In the genomic region with DNA sequence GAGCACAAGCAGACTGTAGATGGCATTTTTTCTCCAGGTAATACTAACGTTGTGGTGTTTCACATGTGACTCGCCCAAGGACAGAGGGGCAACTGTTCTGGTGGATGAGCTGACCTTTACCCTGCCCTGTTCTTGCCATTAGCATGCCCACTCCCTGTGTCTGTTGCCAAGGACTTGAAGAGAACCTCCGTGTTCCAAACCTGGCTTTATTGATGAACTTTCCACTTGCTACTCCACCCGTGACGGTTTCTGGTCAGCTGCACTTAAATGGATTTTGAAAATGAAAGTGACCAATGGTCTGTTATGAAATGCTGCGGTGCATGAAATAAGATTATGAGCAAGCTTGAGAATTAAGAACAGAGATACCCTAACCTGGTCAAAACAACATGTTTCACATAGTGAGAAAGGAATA, we compare ENCODE assay signal across 10 cellular contexts. TPM values are rescaled to one million over a fixed set of nuclear protein-coding genes. Genes with fewer than 3 reads are reported as not detected.
A peak's percentile ranks its signal among the peaks of the same experiment; 100 is the strongest.
DNase-seq lines count a peak whose midpoint lies in the region; ATAC-seq and TF ChIP-seq lines count a peak whose summit lies in the region.
"Had no signal": no experiment of that assay in that cellular context is flagged by ENCODE, and none has a peak within 500 bp of the region (broad histone marks: within the 10 kb centered on the region; RNA-seq: fewer than 3 reads in every experiment).

No MANE protein-coding gene starts in this region.

- H3F3A ChIP-seq in OCI-LY1 (ENCODE audit: insufficient read depth, low read length), result no peaks in the 10 kb centered on the region

- H3K4me1 ChIP-seq in OCI-LY1 (ENCODE audit: insufficient read depth, low read length, severe bottlenecking) (peaks cover 49% of the 10 kb centered on the region), parathyroid adenoma (peaks cover 78% of the 10 kb centered on the region)

- POLR2A ChIA-PET in activated CD4-positive, alpha-beta T cell treated with anti-CD3 and anti-CD28 coated beads for 36 hours (lab: Charles Lee), result no interaction called here

- peaks cover 91% of the 10 kb centered on the region for H3K36me3 Mint-ChIP-seq in activated T-helper 17 cell treated with anti-CD3 and anti-CD28 coated beads, Interleukin-2, amount 50 U/mL, for 72 hours (ENCODE audit: low read depth)
- H3K36me3 Mint-ChIP-seq in activated naive CD8-positive, alpha-beta T cell treated with anti-CD3 and anti-CD28 coated beads, Interleukin-2, amount 50 U/mL, for 24 hours (ENCODE audit: low read depth), result peaks cover 34% of the 10 kb centered on the region
- peaks cover 25% of the 10 kb centered on the region for H3K36me3 Mint-ChIP-seq in activated CD4-positive, alpha-beta T cell treated with anti-CD3 and anti-CD28 coated beads for 36 hours (ENCODE audit: low read depth)

- intact Hi-C loops in activated CD4-positive, alpha-beta T cell treated with anti-CD3 and anti-CD28 coated beads for 36 hours (cut with DNase I, micrococcal nuclease), result no loop called here

- 0 out of 2 replicates have a peak overlapping the region, but pooled peaks have one; percentile 4 for H3K4me2 ChIP-seq in OCI-LY1 (ENCODE audit: low read length)
- H3K4me2 ChIP-seq in parathyroid adenoma (ENCODE audit: low read length), result peak overlapping the region; percentile 32

- H3K27me3 ChIP-seq in OCI-LY1 (ENCODE audit: insufficient read depth, low read length) (no peaks in the 10 kb centered on the region), parathyroid adenoma (ENCODE audit: control insufficient read depth, insufficient read depth, low read length) (no peaks in the 10 kb centered on the region)

- no peaks in the 10 kb centered on the region for H4K20me1 ChIP-seq in OCI-LY1 (ENCODE audit: insufficient read depth, low read length)

- H3K4me3 ChIP-seq in OCI-LY1 (ENCODE audit: low read depth, low read length, poor library complexity, severe bottlenecking) (no peak overlapping the region), parathyroid adenoma (ENCODE audit: low read depth, low read length) (no peak overlapping the region)

- no peak for TF ChIP-seq CTCF in OCI-LY1 (IDR thresholded peaks at IDR 0.05; ENCODE audit: low read length)
- no peak for TF ChIP-seq CTCF in parathyroid adenoma (IDR thresholded peaks at IDR 0.05)

- CTCF ChIA-PET in activated CD4-positive, alpha-beta T cell treated with anti-CD3 and anti-CD28 coated beads for 36 hours (lab: Charles Lee), result interaction anchor here (1.2 kb wide), 1 partner anchor 13 kb away, joined by 4 read pairs; no protein-coding TSS in a partner anchor

- DNase-seq in activated naive CD8-positive, alpha-beta T cell treated with anti-CD3 and anti-CD28 coated beads, Interleukin-2, amount 50 U/mL, for 24 hours, result no peak
- DNase-seq in NCI-H345 (lab: John Stamatoyannopoulos, UW), result no peak
- no peak for DNase-seq in activated CD4-positive, alpha-beta T cell treated with anti-CD3 and anti-CD28 coated beads for 36 hours
- DNase-seq: endodermal cell had no signal

- no peak overlapping the region for H3K27ac Mint-ChIP-seq in activated T-helper 17 cell treated with anti-CD3 and anti-CD28 coated beads, Interleukin-2, amount 50 U/mL, for 72 hours
- H3K27ac Mint-ChIP-seq in activated naive CD8-positive, alpha-beta T cell treated with anti-CD3 and anti-CD28 coated beads, Interleukin-2, amount 50 U/mL, for 24 hours, result no peak overlapping the region
- no peak overlapping the region for H3K27ac Mint-ChIP-seq in activated CD4-positive, alpha-beta T cell treated with anti-CD3 and anti-CD28 coated beads for 36 hours
- H3K27ac Mint-ChIP-seq: activated naive CD4-positive, alpha-beta T cell treated with anti-CD3 and anti-CD28 coated beads, Interleukin-2, amount 50 U/mL, for 24 hours; endodermal cell had no signal

- no peaks in the 10 kb centered on the region for H3K9me2 ChIP-seq in OCI-LY1 (ENCODE audit: low read depth, low read length)

- H3K79me2 ChIP-seq in OCI-LY1 (ENCODE audit: insufficient read depth, low read length) (no peaks in the 10 kb centered on the region), parathyroid adenoma (no peaks in the 10 kb centered on the region)

- peak; percentile 58 for ATAC-seq in GM18867 (IDR thresholded peaks at IDR 0.05; ENCODE audit: unreplicated experiment)
- peak; percentile 47 for ATAC-seq in HG02763 (IDR thresholded peaks at IDR 0.05; ENCODE audit: unreplicated experiment)
- ATAC-seq in activated T-helper 17 cell treated with anti-CD3 and anti-CD28 coated beads, Interleukin-2, amount 50 U/mL, for 72 hours (replicated peaks), result no peak
- ATAC-seq in activated naive CD8-positive, alpha-beta T cell treated with anti-CD3 and anti-CD28 coated beads, Interleukin-2, amount 50 U/mL, for 24 hours, result no peak
- no peak for ATAC-seq in activated CD4-positive, alpha-beta T cell treated with anti-CD3 and anti-CD28 coated beads for 36 hours

- H3K9me3 ChIP-seq in OCI-LY1 (ENCODE audit: low read length) (no peaks in the 10 kb centered on the region), parathyroid adenoma (ENCODE audit: control insufficient read depth, low read length) (no peaks in the 10 kb centered on the region)

- H3K4me3 Mint-ChIP-seq in activated T-helper 17 cell treated with anti-CD3 and anti-CD28 coated beads, Interleukin-2, amount 50 U/mL, for 72 hours, result no peak overlapping the region
- H3K4me3 Mint-ChIP-seq in activated naive CD8-positive, alpha-beta T cell treated with anti-CD3 and anti-CD28 coated beads, Interleukin-2, amount 50 U/mL, for 24 hours, result no peak overlapping the region
- no peak overlapping the region for H3K4me3 Mint-ChIP-seq in activated CD4-positive, alpha-beta T cell treated with anti-CD3 and anti-CD28 coated beads for 36 hours
- H3K4me3 Mint-ChIP-seq: activated naive CD4-positive, alpha-beta T cell treated with anti-CD3 and anti-CD28 coated beads, Interleukin-2, amount 50 U/mL, for 24 hours; endodermal cell had no signal

- peak overlapping the region; percentile 11 for H3K27ac ChIP-seq in OCI-LY1 (ENCODE audit: low read depth, low read length, poor library complexity, severe bottlenecking)
- H3K27ac ChIP-seq in parathyroid adenoma, result peak overlapping the region; percentile 84

- H2AFZ ChIP-seq in OCI-LY1 (ENCODE audit: low read length) (no peak overlapping the region), parathyroid adenoma (peak overlapping the region; percentile 6)

- H3K9ac ChIP-seq in OCI-LY1 (ENCODE audit: low read length), result no peak overlapping the region
- H3K9ac ChIP-seq in parathyroid adenoma, result no peak overlapping the region

- no peaks in the 10 kb centered on the region for H3K9me3 Mint-ChIP-seq in activated T-helper 17 cell treated with anti-CD3 and anti-CD28 coated beads, Interleukin-2, amount 50 U/mL, for 72 hours
- no peaks in the 10 kb centered on the region for H3K9me3 Mint-ChIP-seq in activated naive CD8-positive, alpha-beta T cell treated with anti-CD3 and anti-CD28 coated beads, Interleukin-2, amount 50 U/mL, for 24 hours
- no peaks in the 10 kb centered on the region for H3K9me3 Mint-ChIP-seq in activated CD4-positive, alpha-beta T cell treated with anti-CD3 and anti-CD28 coated beads for 36 hours (ENCODE audit: low read depth)
- H3K9me3 Mint-ChIP-seq: activated naive CD4-positive, alpha-beta T cell treated with anti-CD3 and anti-CD28 coated beads, Interleukin-2, amount 50 U/mL, for 24 hours; endodermal cell had no signal

- H3K36me3 ChIP-seq in OCI-LY1 (ENCODE audit: insufficient read depth, low read length), result peaks cover 30% of the 10 kb centered on the region; the same call in 1 of the 2 replicates
- H3K36me3 ChIP-seq in parathyroid adenoma (ENCODE audit: control insufficient read depth, insufficient read depth, low read length), result no peaks in the 10 kb centered on the region

- peaks cover 15% of the 10 kb centered on the region for H3K4me1 Mint-ChIP-seq in activated T-helper 17 cell treated with anti-CD3 and anti-CD28 coated beads, Interleukin-2, amount 50 U/mL, for 72 hours
- peaks cover 33% of the 10 kb centered on the region for H3K4me1 Mint-ChIP-seq in activated naive CD8-positive, alpha-beta T cell treated with anti-CD3 and anti-CD28 coated beads, Interleukin-2, amount 50 U/mL, for 24 hours
- H3K4me1 Mint-ChIP-seq in activated CD4-positive, alpha-beta T cell treated with anti-CD3 and anti-CD28 coated beads for 36 hours, result peaks cover 24% of the 10 kb centered on the region

- H3K27me3 Mint-ChIP-seq in activated T-helper 17 cell treated with anti-CD3 and anti-CD28 coated beads, Interleukin-2, amount 50 U/mL, for 72 hours, result no peaks in the 10 kb centered on the region
- no peaks in the 10 kb centered on the region for H3K27me3 Mint-ChIP-seq in activated naive CD8-positive, alpha-beta T cell treated with anti-CD3 and anti-CD28 coated beads, Interleukin-2, amount 50 U/mL, for 24 hours
- H3K27me3 Mint-ChIP-seq in activated CD4-positive, alpha-beta T cell treated with anti-CD3 and anti-CD28 coated beads for 36 hours, result no peaks in the 10 kb centered on the region
- H3K27me3 Mint-ChIP-seq: activated naive CD4-positive, alpha-beta T cell treated with anti-CD3 and anti-CD28 coated beads, Interleukin-2, amount 50 U/mL, for 24 hours had no signal

RNA-seq across cellular contexts. Expression of a gene that starts 30.4 kb away (rescaled TPM):
- under 1 TPM in 1 of 2 donors, not detected in 1; 0.13 TPM for total RNA-seq in activated T-helper 17 cell treated with anti-CD3 and anti-CD28 coated beads, Interleukin-2, amount 50 U/mL, for 72 hours
- under 1 TPM; 0.37 to 0.50 TPM for total RNA-seq in activated CD4-positive, alpha-beta T cell treated with anti-CD3 and anti-CD28 coated beads for 36 hours

Comparison
In these comparisons a context has a peak if more than half of its experiments do, and no peak if none do; other contexts are left out.
1. ATAC-seq: peak in GM18867 (single experiment) and HG02763 (single experiment); none in activated T-helper 17 cell treated with anti-CD3 and anti-CD28 coated beads, Interleukin-2, amount 50 U/mL, for 72 hours (single experiment), activated naive CD8-positive, alpha-beta T cell treated with anti-CD3 and anti-CD28 coated beads, Interleukin-2, amount 50 U/mL, for 24 hours (single experiment) and activated CD4-positive, alpha-beta T cell treated with anti-CD3 and anti-CD28 coated beads for 36 hours (single experiment).